In genomic region chr3:63911395-63911900, GRCh38 we compare ENCODE assay signal across 1 cellular context.
TF ChIP-seq lines count a peak whose summit lies in the region.

No MANE protein-coding gene starts in this region.

TF ChIP-seq in A549, 52 proteins besides CTCF, POLR2A, EP300 and RAD21 (continued from another document):
- no peak for TF ChIP-seq REST (IDR thresholded peaks at IDR 0.05)
- TF ChIP-seq, protein P1, sequence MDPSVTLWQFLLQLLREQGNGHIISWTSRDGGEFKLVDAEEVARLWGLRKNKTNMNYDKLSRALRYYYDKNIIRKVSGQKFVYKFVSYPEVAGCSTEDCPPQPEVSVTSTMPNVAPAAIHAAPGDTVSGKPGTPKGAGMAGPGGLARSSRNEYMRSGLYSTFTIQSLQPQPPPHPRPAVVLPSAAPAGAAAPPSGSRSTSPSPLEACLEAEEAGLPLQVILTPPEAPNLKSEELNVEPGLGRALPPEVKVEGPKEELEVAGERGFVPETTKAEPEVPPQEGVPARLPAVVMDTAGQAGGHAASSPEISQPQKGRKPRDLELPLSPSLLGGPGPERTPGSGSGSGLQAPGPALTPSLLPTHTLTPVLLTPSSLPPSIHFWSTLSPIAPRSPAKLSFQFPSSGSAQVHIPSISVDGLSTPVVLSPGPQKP (IDR thresholded peaks at IDR 0.05; ENCODE audit: low read depth, low read length) = no peak
- no peak for TF ChIP-seq GATA3 (IDR thresholded peaks at IDR 0.05; ENCODE audit: borderline replicate concordance)
- no peak for TF ChIP-seq ZFP36 (IDR thresholded peaks at IDR 0.05; ENCODE audit: borderline replicate concordance, partially characterized antibody)
